Comparison of ENCODE assay signal across 20 cellular contexts in genomic region chrX:81263067-81263466, GRCh38.
DNase-seq lines count a peak whose midpoint lies in the region; ATAC-seq, FAIRE-seq and TF ChIP-seq lines count a peak whose summit lies in the region.
"Had no signal": no experiment of that assay in that cellular context is flagged by ENCODE, and none has a peak within 500 bp of the region (broad histone marks: within the 10 kb centered on the region; RNA-seq: fewer than 3 reads in every experiment).

No MANE protein-coding gene starts in this region.

- H3K36me3 ChIP-seq in IMR-90 (ENCODE audit: control insufficient read depth, insufficient read depth, low read length) (no peaks in the 10 kb centered on the region), lung (ENCODE audit: control insufficient read depth in 2 of 2, insufficient read depth in 2 of 2, low read length in 2 of 2) (no peaks in the 10 kb centered on the region), stomach smooth muscle (ENCODE audit: control insufficient read depth in 2 of 2, insufficient read depth in 2 of 2, low read length in 2 of 2) (no peaks in the 10 kb centered on the region)
- H3K36me3 ChIP-seq: brain microvascular endothelial cell had no signal

- no TSS peak for BruUV-seq in IMR-90 (replicated peaks; lab: Mats Ljungman, UMichigan)

- peak overlapping the region; percentile 50 for H3K27ac Mint-ChIP-seq in central memory CD8-positive, alpha-beta T cell (ENCODE audit: low read depth)
- H3K27ac Mint-ChIP-seq: activated T-helper 2 cell treated with anti-CD3 and anti-CD28 coated beads, Interferon-gamma antibody, Interleukin-2, Interleukin-4, amounts not matched to agents 10 μg/mL and 5 μg/mL and 100 μg/mL, durations not matched to agents 14 hours and 24 hours and 36 hours; CD8-positive, alpha-beta T cell; nephron progenitor cell had no signal

- no peak for TF ChIP-seq RAD21 in IMR-90 (IDR thresholded peaks at IDR 0.05; ENCODE audit: low read length)

- H3K4me1 ChIP-seq in IMR-90 (ENCODE audit: control insufficient read depth, insufficient read depth, low read length) = 0 out of 2 replicates have a peak, but pooled peaks cover 2% of the 10 kb centered on the region
- H3K4me1 ChIP-seq in lung (ENCODE audit: control insufficient read depth in 2 of 2, insufficient read depth in 2 of 2, low read length in 2 of 2) = no peaks in the 10 kb centered on the region
- H3K4me1 ChIP-seq in stomach smooth muscle (ENCODE audit: control insufficient read depth, insufficient read depth, low read length) = peaks cover 3% of the 10 kb centered on the region

- no peak overlapping the region for H4K8ac ChIP-seq in IMR-90 (ENCODE audit: low read depth in 2 of 2, low read length in 2 of 2)

- TF ChIP-seq CTCF in IMR-90 (conservative IDR thresholded peaks at IDR 0.05; ENCODE audit: low read depth, low read length) (no peak), lung (IDR thresholded peaks at IDR 0.05; ENCODE audit: control extremely low read depth, extremely low read depth) (no peak)

- no peak overlapping the region for H4K5ac ChIP-seq in IMR-90 (ENCODE audit: low read depth, low read length)

- no peaks in the 10 kb centered on the region for H3K9me3 Mint-ChIP-seq in central memory CD8-positive, alpha-beta T cell
- H3K9me3 Mint-ChIP-seq: CD8-positive, alpha-beta T cell had no signal

- no peak for DNase-seq in IMR-90
- DNase-seq in central memory CD8-positive, alpha-beta T cell (ENCODE audit: low spot score in 2 of 2) = no peak
- no peak for DNase-seq in lung (ENCODE audit: low spot score)
- no peak for DNase-seq in RCC 7860 (ENCODE audit: low spot score)
- DNase-seq: activated CD4-positive, alpha-beta T cell treated with anti-CD3 and anti-CD28 coated beads, Interleukin-2, amount 50 U/mL, for 4 hours; activated CD8-positive, alpha-beta memory T cell treated with anti-CD3 and anti-CD28 coated beads, Interleukin-2, amount 50 U/mL, for 48 hours; brain microvascular endothelial cell; CD8-positive, alpha-beta T cell; cortex of kidney; DMS79; head of caudate nucleus; MV-4-11; nephron progenitor cell had no signal

- H3K27me3 ChIP-seq in IMR-90 (ENCODE audit: control insufficient read depth, insufficient read depth, low read length) (no peaks in the 10 kb centered on the region), lung (ENCODE audit: control insufficient read depth, insufficient read depth) (no peaks in the 10 kb centered on the region), stomach smooth muscle (ENCODE audit: control insufficient read depth in 1 of 2, insufficient read depth in 2 of 2, low read length in 2 of 2) (no peaks in the 10 kb centered on the region)
- H3K27me3 ChIP-seq: brain microvascular endothelial cell had no signal

- H3K36me3 Mint-ChIP-seq in central memory CD8-positive, alpha-beta T cell (ENCODE audit: insufficient read depth) = peaks cover 2% of the 10 kb centered on the region

- no peak overlapping the region for H2AK9ac ChIP-seq in IMR-90 (replicated peaks; ENCODE audit: low read depth, low read length, poor library complexity)

- H3K4me1 Mint-ChIP-seq in central memory CD8-positive, alpha-beta T cell = peaks cover 29% of the 10 kb centered on the region

- H2AK5ac ChIP-seq in IMR-90 (ENCODE audit: low read depth, low read length) = no peak overlapping the region

- in situ Hi-C loops in IMR-90 (cut with MboI; ENCODE audit: low sequenced_read_pairs) = no loop called here

- no peaks in the 10 kb centered on the region for H3K27me3 Mint-ChIP-seq in central memory CD8-positive, alpha-beta T cell

- POLR2A ChIA-PET in IMR-90 (lab: Charles Lee; ENCODE audit: unreplicated experiment) = no interaction called here

- TF ChIP-seq POLR2A in IMR-90 (IDR thresholded peaks at IDR 0.05; ENCODE audit: low read depth, low read length) = no peak

- no peak overlapping the region for H3K4ac ChIP-seq in IMR-90 (ENCODE audit: low read depth, low read length)

- H3K79me1 ChIP-seq in IMR-90 (ENCODE audit: low read depth in 1 of 2, low read length in 2 of 2) = peaks cover 4 to 9% of the 10 kb centered on the region in 2 experiments; a peak in 3 of 4 replicates

- no peak overlapping the region for H2BK15ac ChIP-seq in IMR-90 (ENCODE audit: low read depth, low read length)

- no peaks in the 10 kb centered on the region for H4K20me1 ChIP-seq in IMR-90 (ENCODE audit: insufficient read depth, low read length)

- H3K14ac ChIP-seq in IMR-90 (replicated peaks; ENCODE audit: low read depth, low read length) = no peak overlapping the region

- peak overlapping the region; percentile 5; the same call in 1 of the 2 replicates for H2BK20ac ChIP-seq in IMR-90 (ENCODE audit: low read depth, low read length)

- no peaks in the 10 kb centered on the region for H3K9me3 ChIP-seq in IMR-90 (ENCODE audit: control insufficient read depth, insufficient read depth, low read length)
- no peaks in the 10 kb centered on the region for H3K9me3 ChIP-seq in lung (ENCODE audit: control insufficient read depth in 2 of 2, insufficient read depth in 1 of 2, low read length in 1 of 2)
- H3K9me3 ChIP-seq in stomach smooth muscle (ENCODE audit: control insufficient read depth in 2 of 2, low read length in 2 of 2) = no peaks in the 10 kb centered on the region

- no peak overlapping the region for H3K4me2 ChIP-seq in IMR-90 (ENCODE audit: low read depth, low read length)
- H3K4me2 ChIP-seq: KMS-11 had no signal

- H3K27ac ChIP-seq in IMR-90 (ENCODE audit: insufficient read depth, low read length) (no peak overlapping the region), lung (ENCODE audit: low read depth in 1 of 2, low read length in 1 of 2) (no peak overlapping the region), stomach smooth muscle (ENCODE audit: low read length) (peak overlapping the region; percentile 32)
- H3K27ac ChIP-seq: KMS-11 had no signal

- no peak overlapping the region for H2BK120ac ChIP-seq in IMR-90 (ENCODE audit: low read depth, low read length)

- dilution Hi-C loops in IMR-90 (cut with HindIII; ENCODE audit: low sequenced_read_pairs, unreplicated experiment) = no loop called here

- no peak overlapping the region for H2BK5ac ChIP-seq in IMR-90 (ENCODE audit: low read depth, low read length, poor library complexity, severe bottlenecking)

- intact Hi-C loops in IMR-90 (cut with micrococcal nuclease) = no loop called here

- WGBS in IMR-90 (ENCODE audit: extremely low coverage in 2 of 2, insufficient read length in 1 of 2), 2 experiments = 0% methylated on average over 1 of the region's 2 CpGs; no CpG with 5 or more reads in 1 of the 2 experiments
- 51 to 52% methylated on average over 2 of the region's 2 CpGs for WGBS in lung, 2 donors

- H3K9me1 ChIP-seq in IMR-90 (ENCODE audit: insufficient read depth, low read length) = no peaks in the 10 kb centered on the region; the same call in 1 of the 2 replicates

- no peak overlapping the region for H3K23ac ChIP-seq in IMR-90 (ENCODE audit: low read depth, low read length)

- H3K4me3 ChIP-seq in IMR-90 (ENCODE audit: insufficient read depth, low read depth, low read length) (no peak overlapping the region), lung (no peak overlapping the region), stomach smooth muscle (ENCODE audit: low read length in 2 of 2) (no peak overlapping the region)
- H3K4me3 ChIP-seq: GM12878 had no signal

- no peak overlapping the region for H3K18ac ChIP-seq in IMR-90 (ENCODE audit: low read depth, low read length)

- H3K56ac ChIP-seq in IMR-90 (ENCODE audit: extremely low read depth, insufficient read depth, low read length) = no peak overlapping the region

- H3K9ac ChIP-seq in IMR-90 (ENCODE audit: low read depth, low read length) = no peak overlapping the region
- H3K9ac ChIP-seq in stomach smooth muscle (ENCODE audit: low read length in 2 of 2) = no peak overlapping the region
- H3K9ac ChIP-seq: KMS-11 had no signal

- no peak overlapping the region for H4K91ac ChIP-seq in IMR-90 (ENCODE audit: insufficient read depth, low read depth, low read length)

- ATAC-seq in IMR-90 (ENCODE audit: low read depth) (no peak), lung (ENCODE audit: insufficient read depth, low FRiP score) (peak; percentile 27), HG03108 (IDR thresholded peaks at IDR 0.05; ENCODE audit: unreplicated experiment) (no peak), GM18907 (IDR thresholded peaks at IDR 0.05; ENCODE audit: unreplicated experiment) (no peak)
- no peak for ATAC-seq in central memory CD8-positive, alpha-beta T cell (replicated peaks; ENCODE audit: extremely low read depth, poor library complexity, severe bottlenecking)
- ATAC-seq: CD8-positive, alpha-beta T cell; GM12878 had no signal

- CTCF ChIA-PET in IMR-90 (lab: Yijun Ruan, JAX) = interaction anchor here (0.6 to 0.7 kb wide), 3 partner anchors 33 to 605 kb away, joined by 3 to 5 read pairs (median 5); no protein-coding TSS in a partner anchor

- H2AFZ ChIP-seq in IMR-90 (replicated peaks; ENCODE audit: low read length, poor library complexity) = no peak overlapping the region

- no peak overlapping the region for H3K4me3 Mint-ChIP-seq in central memory CD8-positive, alpha-beta T cell
- H3K4me3 Mint-ChIP-seq: CD8-positive, alpha-beta T cell; nephron progenitor cell had no signal

- FAIRE-seq in RCC 7860 (lab: Jason Lieb, UNC) = no peak
- FAIRE-seq: endometrium, GM12878 had no signal

TF ChIP-seq in IMR-90, 13 proteins besides CTCF, POLR2A, EP300 and RAD21 (continues in another document):
- TF ChIP-seq USF2 (IDR thresholded peaks at IDR 0.05; ENCODE audit: low read depth, low read length) = no peak
- no peak for TF ChIP-seq BHLHE40 (IDR thresholded peaks at IDR 0.05; ENCODE audit: low read depth, low read length)
- TF ChIP-seq CHD1 (IDR thresholded peaks at IDR 0.05; ENCODE audit: low read depth, low read length) = no peak
- no peak for TF ChIP-seq NFE2L2 (IDR thresholded peaks at IDR 0.05; ENCODE audit: low read depth, low read length)
- no peak for TF ChIP-seq MXI1 (IDR thresholded peaks at IDR 0.05; ENCODE audit: borderline replicate concordance, low read depth, low read length)
- no peak for TF ChIP-seq ELK1 (IDR thresholded peaks at IDR 0.05; ENCODE audit: borderline replicate concordance, low read depth, low read length)
- TF ChIP-seq MAZ (IDR thresholded peaks at IDR 0.05; ENCODE audit: borderline replicate concordance, low read depth, low read length) = no peak
